14 cellular contexts compared by ENCODE assay signal in the genomic region with DNA sequence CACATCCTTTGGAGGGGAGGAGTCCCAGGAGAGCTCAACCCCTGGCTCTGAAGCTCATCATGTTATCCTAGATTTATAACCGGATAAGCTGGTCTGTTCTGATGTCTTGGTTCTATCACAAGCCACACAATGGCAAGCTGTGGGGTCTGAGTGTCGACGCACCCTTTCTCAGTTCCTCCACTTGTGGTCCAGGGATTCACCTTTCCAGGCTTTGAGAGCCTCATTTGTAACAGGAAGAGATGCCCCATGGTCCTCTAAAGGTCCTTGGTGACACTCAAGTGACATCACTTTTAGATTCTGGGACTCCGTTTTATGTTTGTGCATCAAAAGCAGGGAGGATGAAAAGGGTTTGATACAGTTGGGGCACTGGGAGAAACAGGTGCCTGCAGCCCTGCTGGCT.
"Had no signal": no experiment of that assay in that cellular context is flagged by ENCODE, and none has a peak within 500 bp of the region (broad histone marks: within the 10 kb centered on the region; RNA-seq: fewer than 3 reads in every experiment).

No MANE protein-coding gene starts in this region.

- ATAC-seq: esophagus mucosa, WTC11 had no signal

- H3K27ac Mint-ChIP-seq: activated CD4-positive, alpha-beta T cell treated with anti-CD3 and anti-CD28 coated beads, Interleukin-2, amount 10 ng/mL, durations not matched to agents 24 days and 14 days; neural progenitor cell; T-helper 1 cell treated with Interleukin-12 subunit alpha and Interleukin-12 subunit beta and Interleukin-4 antibody, amounts not matched to agents 30 μg/mL and 1 μg/mL, for 36 hours; WTC11 had no signal

- DNase-seq: activated CD4-positive, alpha-beta T cell treated with anti-CD3 and anti-CD28 coated beads, Interleukin-2, amount 10 ng/mL, durations not matched to agents 24 days and 14 days; activated gamma-delta T cell treated with Interleukin-2 at 50 U/mL for 16 hours; activated T-cell treated with anti-CD3 and anti-CD28 coated beads, Interleukin-2, amount 50 U/mL, for 1 hour; hippocampal formation; ovary; stimulated activated CD4-positive, alpha-beta T cell treated with anti-CD3 and anti-CD28 coated beads, Interleukin-4, amount 100 ng/mL, for 1 hour had no signal

- H3K27ac ChIP-seq: cardiac muscle cell, neural progenitor cell had no signal

- H3K27me3 Mint-ChIP-seq: activated CD4-positive, alpha-beta T cell treated with anti-CD3 and anti-CD28 coated beads, Interleukin-2, amount 10 ng/mL, durations not matched to agents 24 days and 14 days had no signal

- FAIRE-seq: astrocyte, endometrium had no signal

- H3K27me3 ChIP-seq: cardiac muscle cell, neural progenitor cell, ovary, tibial nerve had no signal

- H3K36me3 Mint-ChIP-seq: neural progenitor cell, WTC11 had no signal

- H3K4me3 Mint-ChIP-seq: activated CD4-positive, alpha-beta T cell treated with anti-CD3 and anti-CD28 coated beads, Interleukin-2, amount 10 ng/mL, durations not matched to agents 24 days and 14 days; neural progenitor cell; T-helper 1 cell treated with Interleukin-12 subunit alpha and Interleukin-12 subunit beta and Interleukin-4 antibody, amounts not matched to agents 30 μg/mL and 1 μg/mL, for 36 hours; WTC11 had no signal

- H3K9me3 ChIP-seq: ovary, tibial nerve had no signal

- H3K9me3 Mint-ChIP-seq: activated CD4-positive, alpha-beta T cell treated with anti-CD3 and anti-CD28 coated beads, Interleukin-2, amount 10 ng/mL, durations not matched to agents 24 days and 14 days; neural progenitor cell; T-helper 1 cell treated with Interleukin-12 subunit alpha and Interleukin-12 subunit beta and Interleukin-4 antibody, amounts not matched to agents 30 μg/mL and 1 μg/mL, for 36 hours; WTC11 had no signal

- H3K36me3 ChIP-seq: cardiac muscle cell, neural progenitor cell, ovary, tibial nerve had no signal

- H3K4me3 ChIP-seq: cardiac muscle cell, neural progenitor cell, ovary had no signal

- H3K4me1 ChIP-seq: neural progenitor cell had no signal

- H3K4me2 ChIP-seq: neural progenitor cell had no signal
